ENCODE assay signal across 1 cellular context in genomic region chr2:47070155-47070919, GRCh38.
TF ChIP-seq lines count a peak whose summit lies in the region.

No MANE protein-coding gene starts in this region.

TF ChIP-seq in HepG2, 621 proteins besides CTCF, POLR2A, EP300 and RAD21 (continued from another document and continues in another):
- TF ChIP-seq HNF4G (IDR thresholded peaks at IDR 0.05; ENCODE audit: borderline replicate concordance, low read depth, low read length) (no peak), HNF4G (CRISPR knock-in tag; IDR thresholded peaks at IDR 0.05; ENCODE audit: borderline replicate concordance, low read depth) (no peak; the same call in 1 of the 2 replicates), FOXM1 (CRISPR knock-in tag; IDR thresholded peaks at IDR 0.05) (no peak), GZF1 (CRISPR knock-in tag; IDR thresholded peaks at IDR 0.05) (peak; percentile 20; the same call in 1 of the 2 replicates), AFF4 (CRISPR knock-in tag; IDR thresholded peaks at IDR 0.05) (no peak), ZNF598 (CRISPR knock-in tag; IDR thresholded peaks at IDR 0.05; ENCODE audit: borderline replicate concordance) (peak; percentile 75; the same call in 1 of the 2 replicates), ZNF563 (CRISPR knock-in tag; IDR thresholded peaks at IDR 0.05) (peak; percentile 39; the same call in 1 of the 2 replicates), SIX4 (CRISPR knock-in tag; IDR thresholded peaks at IDR 0.05) (no peak; the same call in 1 of the 2 replicates), NR1H2 (CRISPR knock-in tag; IDR thresholded peaks at IDR 0.05; ENCODE audit: borderline replicate concordance, low read depth) (no peak), ZFYVE20 (CRISPR knock-in tag; IDR thresholded peaks at IDR 0.05; ENCODE audit: borderline replicate concordance, low read depth) (no peak; the same call in 1 of the 2 replicates), MEIS2 (CRISPR knock-in tag; IDR thresholded peaks at IDR 0.05) (peak; percentile 23; the same call in 1 of the 2 replicates), KLF9 (CRISPR knock-in tag; IDR thresholded peaks at IDR 0.05; ENCODE audit: low read depth) (no peak), IKZF5 (CRISPR knock-in tag; IDR thresholded peaks at IDR 0.05) (peak; percentile 48; the same call in 1 of the 2 replicates), ZBTB14 (CRISPR knock-in tag; IDR thresholded peaks at IDR 0.05) (no peak), ZNF558 (CRISPR knock-in tag; IDR thresholded peaks at IDR 0.05; ENCODE audit: borderline replicate concordance) (no peak), NBN (conservative IDR thresholded peaks at IDR 0.05) (no peak), SRSF1 (optimal IDR thresholded peaks at IDR 0.05; ENCODE audit: low read depth, low read length) (peak; percentile 6), ZFP36L1 (CRISPR knock-in tag; IDR thresholded peaks at IDR 0.05) (no peak; the same call in 1 of the 2 replicates), SAFB2 (CRISPR knock-in tag; IDR thresholded peaks at IDR 0.05; ENCODE audit: borderline replicate concordance, low read depth) (0 out of 2 replicates have a peak, but pooled peaks have one; percentile 4), ZNF761 (CRISPR knock-in tag; conservative IDR thresholded peaks at IDR 0.05) (no peak; the same call in 1 of the 2 replicates), BORCS8-MEF2B (CRISPR knock-in tag; IDR thresholded peaks at IDR 0.05) (no peak), ZFP62 (CRISPR knock-in tag; IDR thresholded peaks at IDR 0.05) (no peak), YEATS4 (CRISPR knock-in tag; IDR thresholded peaks at IDR 0.05; ENCODE audit: borderline replicate concordance) (no peak), KDM5A (IDR thresholded peaks at IDR 0.05; ENCODE audit: borderline replicate concordance, low read length) (no peak), ZNF263 (CRISPR knock-in tag; IDR thresholded peaks at IDR 0.05) (peak; percentile 77), ISX (CRISPR knock-in tag; conservative IDR thresholded peaks at IDR 0.05) (no peak), XBP1 (CRISPR knock-in tag; IDR thresholded peaks at IDR 0.05) (no peak), NFIC (IDR thresholded peaks at IDR 0.05; ENCODE audit: low read length) (no peak), TBL1XR1 (IDR thresholded peaks at IDR 0.05; ENCODE audit: borderline replicate concordance, low read length, partially characterized antibody) (peak; percentile 15), MED8 (CRISPR knock-in tag; IDR thresholded peaks at IDR 0.05; ENCODE audit: insufficient replicate concordance) (peak; percentile 61), SMC3 (IDR thresholded peaks at IDR 0.05; ENCODE audit: low read length) (no peak), ZNF362 (CRISPR knock-in tag; IDR thresholded peaks at IDR 0.05; ENCODE audit: borderline replicate concordance) (no peak), CC2D1A (CRISPR knock-in tag; IDR thresholded peaks at IDR 0.05) (peak; percentile 68; the same call in 1 of the 2 replicates), RORA (CRISPR knock-in tag; IDR thresholded peaks at IDR 0.05) (no peak)
- TF ChIP-seq, protein P1, sequence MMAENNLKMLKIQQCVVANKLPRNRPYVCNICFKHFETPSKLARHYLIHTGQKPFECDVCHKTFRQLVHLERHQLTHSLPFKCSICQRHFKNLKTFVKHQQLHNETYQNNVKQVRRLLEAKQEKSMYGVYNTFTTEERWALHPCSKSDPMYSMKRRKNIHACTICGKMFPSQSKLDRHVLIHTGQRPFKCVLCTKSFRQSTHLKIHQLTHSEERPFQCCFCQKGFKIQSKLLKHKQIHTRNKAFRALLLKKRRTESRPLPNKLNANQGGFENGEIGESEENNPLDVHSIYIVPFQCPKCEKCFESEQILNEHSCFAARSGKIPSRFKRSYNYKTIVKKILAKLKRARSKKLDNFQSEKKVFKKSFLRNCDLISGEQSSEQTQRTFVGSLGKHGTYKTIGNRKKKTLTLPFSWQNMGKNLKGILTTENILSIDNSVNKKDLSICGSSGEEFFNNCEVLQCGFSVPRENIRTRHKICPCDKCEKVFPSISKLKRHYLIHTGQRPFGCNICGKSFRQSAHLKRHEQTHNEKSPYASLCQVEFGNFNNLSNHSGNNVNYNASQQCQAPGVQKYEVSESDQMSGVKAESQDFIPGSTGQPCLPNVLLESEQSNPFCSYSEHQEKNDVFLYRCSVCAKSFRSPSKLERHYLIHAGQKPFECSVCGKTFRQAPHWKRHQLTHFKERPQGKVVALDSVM (CRISPR knock-in tag; IDR thresholded peaks at IDR 0.05), result no peak
- TF ChIP-seq, protein P2, sequence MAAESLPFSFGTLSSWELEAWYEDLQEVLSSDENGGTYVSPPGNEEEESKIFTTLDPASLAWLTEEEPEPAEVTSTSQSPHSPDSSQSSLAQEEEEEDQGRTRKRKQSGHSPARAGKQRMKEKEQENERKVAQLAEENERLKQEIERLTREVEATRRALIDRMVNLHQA (CRISPR knock-in tag; IDR thresholded peaks at IDR 0.05), result no peak
- TF ChIP-seq, protein P3, sequence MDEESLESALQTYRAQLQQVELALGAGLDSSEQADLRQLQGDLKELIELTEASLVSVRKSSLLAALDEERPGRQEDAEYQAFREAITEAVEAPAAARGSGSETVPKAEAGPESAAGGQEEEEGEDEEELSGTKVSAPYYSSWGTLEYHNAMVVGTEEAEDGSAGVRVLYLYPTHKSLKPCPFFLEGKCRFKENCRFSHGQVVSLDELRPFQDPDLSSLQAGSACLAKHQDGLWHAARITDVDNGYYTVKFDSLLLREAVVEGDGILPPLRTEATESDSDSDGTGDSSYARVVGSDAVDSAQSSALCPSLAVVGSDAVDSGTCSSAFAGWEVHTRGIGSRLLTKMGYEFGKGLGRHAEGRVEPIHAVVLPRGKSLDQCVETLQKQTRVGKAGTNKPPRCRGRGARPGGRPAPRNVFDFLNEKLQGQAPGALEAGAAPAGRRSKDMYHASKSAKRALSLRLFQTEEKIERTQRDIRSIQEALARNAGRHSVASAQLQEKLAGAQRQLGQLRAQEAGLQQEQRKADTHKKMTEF (CRISPR knock-in tag; IDR thresholded peaks at IDR 0.05), result no peak
- TF ChIP-seq, protein P4, sequence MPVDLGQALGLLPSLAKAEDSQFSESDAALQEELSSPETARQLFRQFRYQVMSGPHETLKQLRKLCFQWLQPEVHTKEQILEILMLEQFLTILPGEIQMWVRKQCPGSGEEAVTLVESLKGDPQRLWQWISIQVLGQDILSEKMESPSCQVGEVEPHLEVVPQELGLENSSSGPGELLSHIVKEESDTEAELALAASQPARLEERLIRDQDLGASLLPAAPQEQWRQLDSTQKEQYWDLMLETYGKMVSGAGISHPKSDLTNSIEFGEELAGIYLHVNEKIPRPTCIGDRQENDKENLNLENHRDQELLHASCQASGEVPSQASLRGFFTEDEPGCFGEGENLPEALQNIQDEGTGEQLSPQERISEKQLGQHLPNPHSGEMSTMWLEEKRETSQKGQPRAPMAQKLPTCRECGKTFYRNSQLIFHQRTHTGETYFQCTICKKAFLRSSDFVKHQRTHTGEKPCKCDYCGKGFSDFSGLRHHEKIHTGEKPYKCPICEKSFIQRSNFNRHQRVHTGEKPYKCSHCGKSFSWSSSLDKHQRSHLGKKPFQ (CRISPR knock-in tag; IDR thresholded peaks at IDR 0.05; ENCODE audit: insufficient replicate concordance), result no peak
- TF ChIP-seq, protein P5, sequence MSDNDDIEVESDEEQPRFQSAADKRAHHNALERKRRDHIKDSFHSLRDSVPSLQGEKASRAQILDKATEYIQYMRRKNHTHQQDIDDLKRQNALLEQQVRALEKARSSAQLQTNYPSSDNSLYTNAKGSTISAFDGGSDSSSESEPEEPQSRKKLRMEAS (IDR thresholded peaks at IDR 0.05), result no peak
- TF ChIP-seq, protein P6, sequence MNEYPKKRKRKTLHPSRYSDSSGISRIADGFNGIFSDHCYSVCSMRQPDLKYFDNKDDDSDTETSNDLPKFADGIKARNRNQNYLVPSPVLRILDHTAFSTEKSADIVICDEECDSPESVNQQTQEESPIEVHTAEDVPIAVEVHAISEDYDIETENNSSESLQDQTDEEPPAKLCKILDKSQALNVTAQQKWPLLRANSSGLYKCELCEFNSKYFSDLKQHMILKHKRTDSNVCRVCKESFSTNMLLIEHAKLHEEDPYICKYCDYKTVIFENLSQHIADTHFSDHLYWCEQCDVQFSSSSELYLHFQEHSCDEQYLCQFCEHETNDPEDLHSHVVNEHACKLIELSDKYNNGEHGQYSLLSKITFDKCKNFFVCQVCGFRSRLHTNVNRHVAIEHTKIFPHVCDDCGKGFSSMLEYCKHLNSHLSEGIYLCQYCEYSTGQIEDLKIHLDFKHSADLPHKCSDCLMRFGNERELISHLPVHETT (CRISPR knock-in tag; conservative IDR thresholded peaks at IDR 0.05), result no peak
- TF ChIP-seq, protein P7, sequence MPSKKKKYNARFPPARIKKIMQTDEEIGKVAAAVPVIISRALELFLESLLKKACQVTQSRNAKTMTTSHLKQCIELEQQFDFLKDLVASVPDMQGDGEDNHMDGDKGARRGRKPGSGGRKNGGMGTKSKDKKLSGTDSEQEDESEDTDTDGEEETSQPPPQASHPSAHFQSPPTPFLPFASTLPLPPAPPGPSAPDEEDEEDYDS (CRISPR knock-in tag; IDR thresholded peaks at IDR 0.05), result 0 out of 2 replicates have a peak, but pooled peaks have one; percentile 8
- TF ChIP-seq, protein P8, sequence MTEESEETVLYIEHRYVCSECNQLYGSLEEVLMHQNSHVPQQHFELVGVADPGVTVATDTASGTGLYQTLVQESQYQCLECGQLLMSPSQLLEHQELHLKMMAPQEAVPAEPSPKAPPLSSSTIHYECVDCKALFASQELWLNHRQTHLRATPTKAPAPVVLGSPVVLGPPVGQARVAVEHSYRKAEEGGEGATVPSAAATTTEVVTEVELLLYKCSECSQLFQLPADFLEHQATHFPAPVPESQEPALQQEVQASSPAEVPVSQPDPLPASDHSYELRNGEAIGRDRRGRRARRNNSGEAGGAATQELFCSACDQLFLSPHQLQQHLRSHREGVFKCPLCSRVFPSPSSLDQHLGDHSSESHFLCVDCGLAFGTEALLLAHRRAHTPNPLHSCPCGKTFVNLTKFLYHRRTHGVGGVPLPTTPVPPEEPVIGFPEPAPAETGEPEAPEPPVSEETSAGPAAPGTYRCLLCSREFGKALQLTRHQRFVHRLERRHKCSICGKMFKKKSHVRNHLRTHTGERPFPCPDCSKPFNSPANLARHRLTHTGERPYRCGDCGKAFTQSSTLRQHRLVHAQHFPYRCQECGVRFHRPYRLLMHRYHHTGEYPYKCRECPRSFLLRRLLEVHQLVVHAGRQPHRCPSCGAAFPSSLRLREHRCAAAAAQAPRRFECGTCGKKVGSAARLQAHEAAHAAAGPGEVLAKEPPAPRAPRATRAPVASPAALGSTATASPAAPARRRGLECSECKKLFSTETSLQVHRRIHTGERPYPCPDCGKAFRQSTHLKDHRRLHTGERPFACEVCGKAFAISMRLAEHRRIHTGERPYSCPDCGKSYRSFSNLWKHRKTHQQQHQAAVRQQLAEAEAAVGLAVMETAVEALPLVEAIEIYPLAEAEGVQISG (CRISPR knock-in tag; IDR thresholded peaks at IDR 0.05), result peak; percentile 48
